In genomic region chr11:78216021-78216420, GRCh38 we compare ENCODE assay signal across 24 cellular contexts. TPM values are rescaled to one million over a fixed set of nuclear protein-coding genes. Genes with fewer than 3 reads are reported as not detected.
DNase-seq lines count a peak whose midpoint lies in the region; ATAC-seq and TF ChIP-seq lines count a peak whose summit lies in the region.
"Had no signal": no experiment of that assay in that cellular context is flagged by ENCODE, and none has a peak within 500 bp of the region (broad histone marks: within the 10 kb centered on the region; RNA-seq: fewer than 3 reads in every experiment).

No MANE protein-coding gene starts in this region.

- peaks cover 31% of the 10 kb centered on the region for H3K36me3 Mint-ChIP-seq in progenitor cell of endocrine pancreas (ENCODE audit: insufficient read depth)

- H3K4me3 Mint-ChIP-seq in progenitor cell of endocrine pancreas (ENCODE audit: low read depth) = no peak overlapping the region
- H3K4me3 Mint-ChIP-seq: CD14-positive monocyte; CD8-positive, alpha-beta memory T cell had no signal

- H3K4me1 Mint-ChIP-seq in progenitor cell of endocrine pancreas (ENCODE audit: low read depth) = peaks cover 7% of the 10 kb centered on the region
- H3K4me1 Mint-ChIP-seq: CD14-positive monocyte had no signal

- ATAC-seq in DND-41 (ENCODE audit: insufficient read depth, low read depth) = no peak
- ATAC-seq in omental fat pad (ENCODE audit: low FRiP score) = no peak
- no peak for ATAC-seq in GM19452 (IDR thresholded peaks at IDR 0.05; ENCODE audit: unreplicated experiment)
- no peak for ATAC-seq in HG03280 (IDR thresholded peaks at IDR 0.05; ENCODE audit: unreplicated experiment)

- H2AFZ ChIP-seq in DND-41 (ENCODE audit: low read depth, low read length) = no peak overlapping the region

- no peak overlapping the region for H3K4me3 ChIP-seq in BLaER1
- no peak overlapping the region for H3K4me3 ChIP-seq in DND-41 (ENCODE audit: low read depth in 1 of 2, low read length in 2 of 2)
- H3K4me3 ChIP-seq: A549, K562, MG63 had no signal

- peak overlapping the region; percentile 16 for H3K27ac Mint-ChIP-seq in progenitor cell of endocrine pancreas

- H3K79me2 ChIP-seq in DND-41 (ENCODE audit: insufficient read depth, low read length) = peaks cover 3% of the 10 kb centered on the region; the same call in 1 of the 2 replicates

- peak overlapping the region; percentile 40 for H3K4me2 ChIP-seq in BLaER1
- no peak overlapping the region for H3K4me2 ChIP-seq in DND-41 (ENCODE audit: insufficient read depth, low read length)
- H3K4me2 ChIP-seq: A549, SK-N-SH had no signal

- no peaks in the 10 kb centered on the region for H3K9me3 Mint-ChIP-seq in progenitor cell of endocrine pancreas (ENCODE audit: low read depth)
- H3K9me3 Mint-ChIP-seq: CD14-positive monocyte; CD8-positive, alpha-beta memory T cell had no signal

- TF ChIP-seq CTCF in DND-41 (IDR thresholded peaks at IDR 0.05; ENCODE audit: borderline replicate concordance, extremely low read depth, low read length, poor library complexity, severe bottlenecking) (no peak), progenitor cell of endocrine pancreas (IDR thresholded peaks at IDR 0.05; ENCODE audit: unreplicated experiment) (no peak), omental fat pad (IDR thresholded peaks at IDR 0.05) (no peak)

- H4K20me1 ChIP-seq in BLaER1 = peaks cover 27% of the 10 kb centered on the region
- 0 out of 2 replicates have a peak, but pooled peaks cover 4% of the 10 kb centered on the region for H4K20me1 ChIP-seq in DND-41 (ENCODE audit: insufficient read depth, low read length)

- no peak for DNase-seq in DND-41
- DNase-seq in islet precursor cell = peak; percentile 32
- DNase-seq in progenitor cell of endocrine pancreas (ENCODE audit: low spot score, unreplicated experiment) = no peak
- DNase-seq in omental fat pad (ENCODE audit: low spot score) = no peak
- DNase-seq: CD8-positive, alpha-beta memory T cell; DMS 273 treated with DMSO at 0.1 percent for 48 hours; DMS79; GF-D8; HCEC 1CT; MG63; NCI-H1105 treated with DMSO at 0.1 percent for 48 hours; NCI-H2029; NCI-H446; NCI-H526; NCI-H82; NK-92 treated with Interleukin-12 subunit alpha and Interleukin-12 subunit beta, amount 100 ng/mL, for 24 hours; PC-3; SK-N-SH had no signal

- H3K27me3 ChIP-seq in BLaER1 (no peaks in the 10 kb centered on the region), DND-41 (ENCODE audit: insufficient read depth, low read length, poor library complexity) (no peaks in the 10 kb centered on the region)
- H3K27me3 ChIP-seq: MG63 had no signal

- no peaks in the 10 kb centered on the region for H3K9me3 ChIP-seq in BLaER1
- H3K9me3 ChIP-seq in DND-41 (ENCODE audit: insufficient read depth, low read length, severe bottlenecking) = no peaks in the 10 kb centered on the region
- H3K9me3 ChIP-seq: A549, MG63, SK-N-SH had no signal

- no peak overlapping the region for H3K9ac ChIP-seq in BLaER1
- no peak overlapping the region for H3K9ac ChIP-seq in DND-41 (ENCODE audit: low read depth, low read length)
- H3K9ac ChIP-seq: SK-N-SH had no signal

- no peak overlapping the region for H3K27ac ChIP-seq in BLaER1
- peak overlapping the region; percentile 44; the same call in 1 of the 2 replicates for H3K27ac ChIP-seq in DND-41 (ENCODE audit: low read length)
- H3K27ac ChIP-seq: A549 had no signal

- H3K36me3 ChIP-seq in BLaER1 = peaks cover 89% of the 10 kb centered on the region
- peaks cover 83% of the 10 kb centered on the region for H3K36me3 ChIP-seq in DND-41 (ENCODE audit: insufficient read depth, low read length)
- H3K36me3 ChIP-seq: MG63 had no signal

- H3K4me1 ChIP-seq in BLaER1 = peaks cover 40% of the 10 kb centered on the region
- H3K4me1 ChIP-seq in DND-41 (ENCODE audit: insufficient read depth, low read length) = peaks cover 20% of the 10 kb centered on the region
- H3K4me1 ChIP-seq: A549 had no signal

- H3K27me3 Mint-ChIP-seq in progenitor cell of endocrine pancreas = no peaks in the 10 kb centered on the region
- H3K27me3 Mint-ChIP-seq: CD8-positive, alpha-beta memory T cell had no signal

RNA-seq across cellular contexts. Expression of gene USP35, which starts 27.3 kb away (rescaled TPM):
- 14.7 and 16.5 TPM in 2 replicates for total RNA-seq in progenitor cell of endocrine pancreas
- total RNA-seq in omental fat pad = 10 to 100 TPM in 2 of 4 donors, 1 to 10 TPM in 2; 6.7 to 15.1 (median 8.6) TPM

RNA-seq across cellular contexts. Expression of gene KCTD21, which starts 27.6 kb away (rescaled TPM):
- total RNA-seq in progenitor cell of endocrine pancreas (7.4 and 10.1 TPM in 2 replicates), omental fat pad (10 to 100 TPM in 3 of 4 donors, 1 to 10 TPM in 1; 9.6 to 21.5 (median 13.7) TPM)
